In genomic region chr7:30026229-30027064, GRCh38 we compare ENCODE assay signal across 8 cellular contexts. TPM values are rescaled to one million over a fixed set of nuclear protein-coding genes. Genes with fewer than 3 reads are reported as not detected.
A peak's percentile ranks its signal among the peaks of the same experiment; 100 is the strongest.
DNase-seq lines count a peak whose midpoint lies in the region; ATAC-seq and TF ChIP-seq lines count a peak whose summit lies in the region.

Gene FKBP14, minus strand, starts transcription at chr7:30026702. Its CDS starts 194 bp downstream, at chr7:30026508.

- H3K4me1 Mint-ChIP-seq in natural killer cell treated with Interleukin-12 subunit alpha and Interleukin-12 subunit beta and Interleukin-15 and Interleukin-18, amount 100 ng/mL, for 72 hours (ENCODE audit: low read depth in 2 of 2), result peaks cover 40 to 51% of the 10 kb centered on the region in 2 donors

- no peaks in the 10 kb centered on the region for H3K9me3 Mint-ChIP-seq in natural killer cell treated with Interleukin-12 subunit alpha and Interleukin-12 subunit beta and Interleukin-15 and Interleukin-18, amount 100 ng/mL, for 72 hours

- no peaks in the 10 kb centered on the region for H3K27me3 Mint-ChIP-seq in natural killer cell treated with Interleukin-12 subunit alpha and Interleukin-12 subunit beta and Interleukin-15 and Interleukin-18, amount 100 ng/mL, for 72 hours

- peak within 1 kb of the TSS; percentile 92 for H3K4me3 Mint-ChIP-seq in natural killer cell treated with Interleukin-12 subunit alpha and Interleukin-12 subunit beta and Interleukin-15 and Interleukin-18, amount 100 ng/mL, for 72 hours

- peak within 1 kb of the TSS; percentile 89 to 96 for H3K27ac Mint-ChIP-seq in natural killer cell treated with Interleukin-12 subunit alpha and Interleukin-12 subunit beta and Interleukin-15 and Interleukin-18, amount 100 ng/mL, for 72 hours

- DNase-seq in ELF-1 (ENCODE audit: low read depth, low spot score) (peak; percentile 99), H4 (ENCODE audit: low spot score) (peak; percentile 100), LNCaP clone FGC (ENCODE audit: low read depth) (peak; percentile 99), fibroblast of the aortic adventitia (ENCODE audit: low read depth) (peak; percentile 100)
- DNase-seq in activated effector memory CD4-positive, alpha-beta T cell treated with anti-CD3 and anti-CD28 coated beads, Interleukin-2, amount 50 U/mL, for 16 hours, result peak; percentile 95
- DNase-seq in natural killer cell treated with Interleukin-12 subunit alpha and Interleukin-12 subunit beta and Interleukin-15 and Interleukin-18, amount 100 ng/mL, for 72 hours (ENCODE audit: low spot score), result peak; percentile 95
- DNase-seq in stimulated activated naive CD4-positive, alpha-beta T cell treated with Interleukin-2 at 50 U/mL for 16 hours (lab: John Stamatoyannopoulos, UW), result peak; percentile 93

- peak within 1 kb of the TSS; percentile 85 for H3K4me3 ChIP-seq in LNCaP clone FGC (ENCODE audit: low read depth, low read length)
- peak within 1 kb of the TSS; percentile 88 for H3K4me3 ChIP-seq in fibroblast of the aortic adventitia (ENCODE audit: low read depth, low read length)

- ATAC-seq in natural killer cell treated with Interleukin-12 subunit alpha and Interleukin-12 subunit beta and Interleukin-15 and Interleukin-18, amount 100 ng/mL, for 72 hours, result peak; percentile 91 to 92

- no peak for TF ChIP-seq CTCF in LNCaP clone FGC (IDR thresholded peaks at IDR 0.05; ENCODE audit: control insufficient read depth, extremely low read depth, insufficient read depth)
- TF ChIP-seq CTCF in fibroblast of the aortic adventitia (IDR thresholded peaks at IDR 0.05; ENCODE audit: insufficient read depth, low read length), result no peak

- no peaks in the 10 kb centered on the region for H3K36me3 Mint-ChIP-seq in natural killer cell treated with Interleukin-12 subunit alpha and Interleukin-12 subunit beta and Interleukin-15 and Interleukin-18, amount 100 ng/mL, for 72 hours

- TF ChIP-seq POLR2A in Raji (IDR thresholded peaks at IDR 0.05; ENCODE audit: insufficient read depth, low read depth, low read length), result peak; percentile 82

RNA-seq across cellular contexts. Expression of gene FKBP14, which starts in this region (rescaled TPM):
- 41.0 and 73.1 TPM in 2 replicates for total RNA-seq in H4 (2014; rRNA removed; shearing (Covaris generic))
- total RNA-seq in fibroblast of the aortic adventitia (ENCODE audit: low replicate concordance), result 39.9 and 57.5 TPM in 2 replicates
- 10 to 100 TPM; 12.6 to 20.6 TPM for total RNA-seq in natural killer cell treated with Interleukin-12 subunit alpha and Interleukin-12 subunit beta and Interleukin-15 and Interleukin-18, amount 100 ng/mL, for 72 hours

Comparison
In these comparisons a context has a peak if more than half of its experiments do, and no peak if none do; other contexts are left out.
1. Peak in every context shown above with its lines: DNase-seq, ATAC-seq and H3K4me3 ChIP-seq.